Comparison of ENCODE assay signal across 1 cellular context in the genomic region with DNA sequence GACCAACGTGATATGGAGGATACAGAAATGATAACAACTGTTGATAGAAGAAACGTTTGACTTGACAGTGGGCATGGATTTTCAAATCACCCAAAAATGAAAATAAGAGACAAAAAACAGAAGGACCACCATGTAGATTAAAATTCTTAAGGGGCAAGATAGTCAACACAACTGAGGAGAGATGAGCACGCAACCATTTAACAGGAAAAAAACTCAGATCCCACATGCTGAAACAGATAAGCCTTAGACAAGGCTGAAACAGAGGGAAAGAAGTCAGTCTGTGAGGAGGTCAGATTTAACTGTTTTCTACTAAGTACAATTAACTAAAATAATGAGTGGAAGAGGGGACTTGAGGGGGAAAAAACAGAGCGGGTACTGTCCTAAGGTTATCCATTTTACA.
TF ChIP-seq lines count a peak whose summit lies in the region.

No MANE protein-coding gene starts in this region.

TF ChIP-seq in HCT116, 20 proteins besides CTCF, POLR2A, EP300 and RAD21 (continued from another document):
- TF ChIP-seq, protein P1, sequence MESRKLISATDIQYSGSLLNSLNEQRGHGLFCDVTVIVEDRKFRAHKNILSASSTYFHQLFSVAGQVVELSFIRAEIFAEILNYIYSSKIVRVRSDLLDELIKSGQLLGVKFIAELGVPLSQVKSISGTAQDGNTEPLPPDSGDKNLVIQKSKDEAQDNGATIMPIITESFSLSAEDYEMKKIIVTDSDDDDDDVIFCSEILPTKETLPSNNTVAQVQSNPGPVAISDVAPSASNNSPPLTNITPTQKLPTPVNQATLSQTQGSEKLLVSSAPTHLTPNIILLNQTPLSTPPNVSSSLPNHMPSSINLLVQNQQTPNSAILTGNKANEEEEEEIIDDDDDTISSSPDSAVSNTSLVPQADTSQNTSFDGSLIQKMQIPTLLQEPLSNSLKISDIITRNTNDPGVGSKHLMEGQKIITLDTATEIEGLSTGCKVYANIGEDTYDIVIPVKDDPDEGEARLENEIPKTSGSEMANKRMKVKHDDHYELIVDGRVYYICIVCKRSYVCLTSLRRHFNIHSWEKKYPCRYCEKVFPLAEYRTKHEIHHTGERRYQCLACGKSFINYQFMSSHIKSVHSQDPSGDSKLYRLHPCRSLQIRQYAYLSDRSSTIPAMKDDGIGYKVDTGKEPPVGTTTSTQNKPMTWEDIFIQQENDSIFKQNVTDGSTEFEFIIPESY (IDR thresholded peaks at IDR 0.05; ENCODE audit: extremely low read depth, insufficient replicate concordance, low read length), result no peak
- TF ChIP-seq YY1 (IDR thresholded peaks at IDR 0.05; ENCODE audit: extremely low read depth, insufficient replicate concordance, low read depth, low read length) (no peak), ZNF274 (IDR thresholded peaks at IDR 0.05; ENCODE audit: low read depth, low read length) (no peak)
